In the genomic region with DNA sequence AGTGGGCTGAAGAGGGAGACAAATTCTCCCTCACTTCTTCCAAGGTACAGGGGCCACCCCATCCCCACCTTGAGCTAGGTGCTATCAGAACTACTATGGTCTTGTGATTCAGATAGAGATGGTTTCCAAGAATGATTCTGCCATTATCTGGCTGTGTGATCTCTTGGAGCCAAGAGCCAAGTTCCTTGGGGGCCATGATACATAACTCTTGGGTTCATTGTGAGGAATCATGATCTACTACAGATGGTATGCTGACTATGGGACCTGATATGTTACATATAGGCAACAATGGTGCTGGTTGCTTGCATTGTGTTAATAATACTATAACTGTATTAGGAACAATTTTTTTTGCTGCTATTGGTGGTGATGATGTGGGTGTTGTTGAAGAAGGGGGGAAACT, we compare ENCODE assay signal across 27 cellular contexts. TPM values are rescaled to one million over a fixed set of nuclear protein-coding genes. Genes with fewer than 3 reads are reported as not detected.
A peak's percentile ranks its signal among the peaks of the same experiment; 100 is the strongest.
DNase-seq lines count a peak whose midpoint lies in the region; ATAC-seq and TF ChIP-seq lines count a peak whose summit lies in the region.
"Had no signal": no experiment of that assay in that cellular context is flagged by ENCODE, and none has a peak within 500 bp of the region (broad histone marks: within the 10 kb centered on the region; RNA-seq: fewer than 3 reads in every experiment).

No MANE protein-coding gene starts in this region.

- no peak overlapping the region for H3K4me3 Mint-ChIP-seq in activated CD4-positive, alpha-beta T cell treated with anti-CD3 and anti-CD28 coated beads for 36 hours

- POLR2A ChIA-PET in activated CD4-positive, alpha-beta T cell treated with anti-CD3 and anti-CD28 coated beads for 36 hours (lab: Charles Lee), result no interaction called here

- no peaks in the 10 kb centered on the region for H4K20me1 ChIP-seq in KMS-11 (ENCODE audit: insufficient read depth)

- peaks cover 45% of the 10 kb centered on the region for H3K4me1 Mint-ChIP-seq in activated CD4-positive, alpha-beta T cell treated with anti-CD3 and anti-CD28 coated beads for 36 hours

- peak overlapping the region; percentile 95 for H3K4me2 ChIP-seq in KMS-11

- in situ Hi-C loops in brain microvascular endothelial cell (cut with HindIII; ENCODE audit: low pct_ligation_motif_present, low sequenced_read_pairs), result no loop called here

- TF ChIP-seq POLR2A in stomach (IDR thresholded peaks at IDR 0.05), result no peak

- H3K9me3 ChIP-seq in stomach, result no peaks in the 10 kb centered on the region

- no peak for DNase-seq in activated CD4-positive, alpha-beta T cell treated with anti-CD3 and anti-CD28 coated beads for 36 hours
- no peak for DNase-seq in activated CD4-positive, alpha-beta T cell treated with anti-CD3 and anti-CD28 coated beads, Interleukin-2, amount 50 U/mL, for 1 hour
- DNase-seq in EH (ENCODE audit: low read depth) (peak; percentile 62), brain microvascular endothelial cell (peak; percentile 16), coronary artery (ENCODE audit: low spot score) (no peak), stomach (no peak)
- DNase-seq: Calu3; CD8-positive, alpha-beta memory T cell; DMS153; GF-D8; H7; KBM-7; NCI-H1105; NCI-H146; NCI-H2029; NCI-H2227 treated with DMSO at 0.1 percent for 48 hours; NCI-H524 treated with DMSO at 0.1 percent for 48 hours; NCI-H82; SIG-M5 had no signal

- H3K27me3 ChIP-seq in KMS-11 (ENCODE audit: insufficient read depth, low read depth) (no peaks in the 10 kb centered on the region), brain microvascular endothelial cell (replicated peaks) (no peaks in the 10 kb centered on the region), stomach (no peaks in the 10 kb centered on the region)

- H2AFZ ChIP-seq in KMS-11 (ENCODE audit: low read depth), result no peak overlapping the region

- no peak overlapping the region for H3K4me3 ChIP-seq in KMS-11 (IDR thresholded peaks at IDR 0.05; ENCODE audit: insufficient read depth, low read depth, low read length)
- no peak overlapping the region for H3K4me3 ChIP-seq in brain microvascular endothelial cell (ENCODE audit: low read depth, low read length)
- H3K4me3 ChIP-seq in coronary artery, result no peak overlapping the region
- no peak overlapping the region for H3K4me3 ChIP-seq in stomach

- peaks cover 4% of the 10 kb centered on the region for H3K27me3 Mint-ChIP-seq in activated CD4-positive, alpha-beta T cell treated with anti-CD3 and anti-CD28 coated beads for 36 hours

- CTCF ChIA-PET in activated CD4-positive, alpha-beta T cell treated with anti-CD3 and anti-CD28 coated beads for 36 hours (lab: Charles Lee), result interaction anchor here (0.6 to 1.6 kb wide), 3 partner anchors 56 to 239 kb away, joined by 3 to 6 read pairs (median 4); no protein-coding TSS in a partner anchor

- H3K36me3 Mint-ChIP-seq in activated CD4-positive, alpha-beta T cell treated with anti-CD3 and anti-CD28 coated beads for 36 hours (ENCODE audit: low read depth), result no peaks in the 10 kb centered on the region

- H3K4me1 ChIP-seq in KMS-11 (ENCODE audit: low read depth, poor library complexity, severe bottlenecking) (peaks cover 100% of the 10 kb centered on the region), stomach (no peaks in the 10 kb centered on the region)

- intact Hi-C loops in activated CD4-positive, alpha-beta T cell treated with anti-CD3 and anti-CD28 coated beads for 36 hours (cut with DNase I, micrococcal nuclease), result loop anchor here (10.0 kb wide), 4 partner anchors 418 to 1302 kb away; partner anchors contain the start of genes CENPN (in 1 of the 2), CMC2 (in 1 of the 2) and MAF (in 1 of the 2)
- intact Hi-C loops in stomach (cut with DNase I; ENCODE audit: low total_unique reads), result no loop called here

- ATAC-seq in activated CD4-positive, alpha-beta T cell treated with anti-CD3 and anti-CD28 coated beads for 36 hours, result no peak
- ATAC-seq in GM19452 (IDR thresholded peaks at IDR 0.05; ENCODE audit: unreplicated experiment), result no peak
- ATAC-seq: HepG2, Panc1 had no signal

- H3K9ac ChIP-seq in KMS-11, result no peak overlapping the region

- H3K27ac ChIP-seq in KMS-11 (peak overlapping the region; percentile 91), brain microvascular endothelial cell (no peak overlapping the region), coronary artery (no peak overlapping the region), stomach (no peak overlapping the region)
- H3K27ac ChIP-seq: C4-2B, HL-60 had no signal

- H3K27ac Mint-ChIP-seq in activated CD4-positive, alpha-beta T cell treated with anti-CD3 and anti-CD28 coated beads for 36 hours, result peak overlapping the region; percentile 29

- no peak for TF ChIP-seq EP300 in stomach (IDR thresholded peaks at IDR 0.05)

- H3K79me2 ChIP-seq in KMS-11 (ENCODE audit: insufficient read depth, low read depth), result no peaks in the 10 kb centered on the region

- no peaks in the 10 kb centered on the region for H3K9me3 Mint-ChIP-seq in activated CD4-positive, alpha-beta T cell treated with anti-CD3 and anti-CD28 coated beads for 36 hours (ENCODE audit: low read depth)

- H3K36me3 ChIP-seq in KMS-11 (ENCODE audit: insufficient read depth) (no peaks in the 10 kb centered on the region), brain microvascular endothelial cell (replicated peaks) (no peaks in the 10 kb centered on the region), stomach (no peaks in the 10 kb centered on the region)

- no peak for TF ChIP-seq CTCF in KMS-11 (conservative IDR thresholded peaks at IDR 0.05; ENCODE audit: low read depth, low read length)
- TF ChIP-seq CTCF in brain microvascular endothelial cell (IDR thresholded peaks at IDR 0.05; ENCODE audit: low read depth, low read length, missing control alignments), result no peak
- TF ChIP-seq CTCF in coronary artery (IDR thresholded peaks at IDR 0.05), result no peak
- TF ChIP-seq CTCF in stomach (IDR thresholded peaks at IDR 0.05), result no peak

RNA-seq across cellular contexts. Expression of gene DYNLRB2, which starts 45.7 kb away (rescaled TPM):
- total RNA-seq in activated CD4-positive, alpha-beta T cell treated with anti-CD3 and anti-CD28 coated beads for 36 hours, result not detected
- total RNA-seq in stomach, result not detected
- polyA plus RNA-seq in stomach, result 1 to 10 TPM in 1 of 3 donors, not detected in 2; 1.6 TPM
- total RNA-seq: A172, Calu3, HepG2, HT-29 had no signal
- polyA plus RNA-seq: HepG2 had no signal

Comparison
In these comparisons a context has a peak if more than half of its experiments do, and no peak if none do; other contexts are left out.
1. DNase-seq: peak in EH (single experiment) and brain microvascular endothelial cell (single experiment); none in activated CD4-positive, alpha-beta T cell treated with anti-CD3 and anti-CD28 coated beads for 36 hours (single experiment), activated CD4-positive, alpha-beta T cell treated with anti-CD3 and anti-CD28 coated beads, Interleukin-2, amount 50 U/mL, for 1 hour (single experiment), coronary artery (single experiment) and stomach (single experiment).